17 cellular contexts compared by ENCODE assay signal in genomic region chr2:164782323-164782722, GRCh38. TPM values are rescaled to one million over a fixed set of nuclear protein-coding genes. Genes with fewer than 3 reads are reported as not detected.
DNase-seq lines count a peak whose midpoint lies in the region; ATAC-seq and TF ChIP-seq lines count a peak whose summit lies in the region.
"Had no signal": no experiment of that assay in that cellular context is flagged by ENCODE, and none has a peak within 500 bp of the region (broad histone marks: within the 10 kb centered on the region; RNA-seq: fewer than 3 reads in every experiment).

No MANE protein-coding gene starts in this region.

- peaks cover 98% of the 10 kb centered on the region for H3K4me1 ChIP-seq in left ventricle myocardium inferior
- H3K4me1 ChIP-seq in gastrocnemius medialis = no peaks in the 10 kb centered on the region

- peaks cover 8% of the 10 kb centered on the region for H3K4me1 Mint-ChIP-seq in CD14-positive monocyte

- no peaks in the 10 kb centered on the region for H3K9me3 Mint-ChIP-seq in CD14-positive monocyte

- H3K36me3 Mint-ChIP-seq in CD14-positive monocyte = no peaks in the 10 kb centered on the region

- TF ChIP-seq POLR2A in gastrocnemius medialis (IDR thresholded peaks at IDR 0.05) = no peak

- no peak overlapping the region for H3K4me3 ChIP-seq in left ventricle myocardium inferior
- no peak overlapping the region for H3K4me3 ChIP-seq in gastrocnemius medialis
- H3K4me3 ChIP-seq: upper lobe of left lung had no signal

- no peak overlapping the region for H3K27ac Mint-ChIP-seq in CD14-positive monocyte
- H3K27ac Mint-ChIP-seq: B cell had no signal

- intact Hi-C loops in left ventricle myocardium inferior (cut with micrococcal nuclease) (no loop called here), gastrocnemius medialis (cut with DNase I; ENCODE audit: low total_unique reads) (no loop called here), CD14-positive monocyte (cut with micrococcal nuclease) (no loop called here)

- peak; percentile 54 to 70 for ATAC-seq in gastrocnemius medialis

- no peaks in the 10 kb centered on the region for H3K27me3 Mint-ChIP-seq in CD14-positive monocyte (ENCODE audit: low read depth in 3 of 3)
- H3K27me3 Mint-ChIP-seq: B cell had no signal

- TF ChIP-seq CTCF in left ventricle myocardium inferior (IDR thresholded peaks at IDR 0.05; ENCODE audit: borderline replicate concordance) = no peak
- no peak for TF ChIP-seq CTCF in gastrocnemius medialis (IDR thresholded peaks at IDR 0.05 in 4 of 5, conservative IDR thresholded peaks at IDR 0.05 in 1 of 5)
- TF ChIP-seq CTCF in CD14-positive monocyte (IDR thresholded peaks at IDR 0.05) = no peak

- H3K27ac ChIP-seq in left ventricle myocardium inferior (replicated peaks) (peak overlapping the region; percentile 84), gastrocnemius medialis (peak overlapping the region in 2 of 4 donors; percentile 4 to 12)

- no peaks in the 10 kb centered on the region for H3K27me3 ChIP-seq in left ventricle myocardium inferior (ENCODE audit: low read depth)
- H3K27me3 ChIP-seq in gastrocnemius medialis = no peaks in the 10 kb centered on the region
- H3K27me3 ChIP-seq: upper lobe of left lung had no signal

- DNase-seq in HCEC 1CT = peak; percentile 36
- DNase-seq in dermis microvascular lymphatic vessel endothelial cell (ENCODE audit: low read depth in 2 of 2) = peak; percentile 23 to 30
- no peak for DNase-seq in left ventricle myocardium inferior
- peak in 1 of 2 donors; percentile 9 for DNase-seq in gastrocnemius medialis
- DNase-seq in NCI-H1436 treated with DMSO at 0.1 percent for 48 hours (lab: John Stamatoyannopoulos, UW) = no peak
- DNase-seq in GDM1 (lab: John Stamatoyannopoulos, UW) = no peak
- DNase-seq in NCI-H774 (lab: John Stamatoyannopoulos, UW) = no peak
- DNase-seq in CD14-positive monocyte (ENCODE audit: low spot score) = no peak
- DNase-seq: activated CD4-positive, alpha-beta T cell treated with anti-CD3 and anti-CD28 coated beads, Interleukin-2, amount 50 U/mL, for 48 hours; DMS79 treated with DMSO at 0.1 percent for 48 hours; effector memory CD4-positive, alpha-beta T cell; KG1; NCI-H187; NCI-H82; T1000; upper lobe of left lung had no signal

- in situ Hi-C loops in gastrocnemius medialis (cut with MboI; ENCODE audit: low sequenced_read_pairs in 4 of 4) = no loop called here

- no peak overlapping the region for H3K4me3 Mint-ChIP-seq in CD14-positive monocyte
- H3K4me3 Mint-ChIP-seq: B cell had no signal

- H3K36me3 ChIP-seq in left ventricle myocardium inferior (no peaks in the 10 kb centered on the region), gastrocnemius medialis (no peaks in the 10 kb centered on the region)
- H3K36me3 ChIP-seq: upper lobe of left lung had no signal

- H3K9me3 ChIP-seq in left ventricle myocardium inferior (replicated peaks) (no peaks in the 10 kb centered on the region), gastrocnemius medialis (no peaks in the 10 kb centered on the region)
- H3K9me3 ChIP-seq: upper lobe of left lung had no signal

RNA-seq across cellular contexts. Expression of gene COBLL1, which starts 59.3 kb away (rescaled TPM):
- total RNA-seq in dermis microvascular lymphatic vessel endothelial cell (1.6 and 2.2 TPM in 2 replicates), left ventricle myocardium inferior (15.3 TPM), gastrocnemius medialis (1 to 10 TPM; 1.9 to 9.6 (median 4.0) TPM)
- under 1 TPM; 0.18 to 0.54 TPM for polyA plus RNA-seq in CD14-positive monocyte

Comparison
In these comparisons a context has a peak if more than half of its experiments do, and no peak if none do; other contexts are left out.
1. DNase-seq: peak in HCEC 1CT (single experiment) and dermis microvascular lymphatic vessel endothelial cell (2 of 2); none in left ventricle myocardium inferior (single experiment), NCI-H1436 treated with DMSO at 0.1 percent for 48 hours (single experiment), GDM1 (single experiment), NCI-H774 (single experiment) and CD14-positive monocyte (single experiment).